Comparison of ENCODE assay signal across 16 cellular contexts in the genomic region with DNA sequence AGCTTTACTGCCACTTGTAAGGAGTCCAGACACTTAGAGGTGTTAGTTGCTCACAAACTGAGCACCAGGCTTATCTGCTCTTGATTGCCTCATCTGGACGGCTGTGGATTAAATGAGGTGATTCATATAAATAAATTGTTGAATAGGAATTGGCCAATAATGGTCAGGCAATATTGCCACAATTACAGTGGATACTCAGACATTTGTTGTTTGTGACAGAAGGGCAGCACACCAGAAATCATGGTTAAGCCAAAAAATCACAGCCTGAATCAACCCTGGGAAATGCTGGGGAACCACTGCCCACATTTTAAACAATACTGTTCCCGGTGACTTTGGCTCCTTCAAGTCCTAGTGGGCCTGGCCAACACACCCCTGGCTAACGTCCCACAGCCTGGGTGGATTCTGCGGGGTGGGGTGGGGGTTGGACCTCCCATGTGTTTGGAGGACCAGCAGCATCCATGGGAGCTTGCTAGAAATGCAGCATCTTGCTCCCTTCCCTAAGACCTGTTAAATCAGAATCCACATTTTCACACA. TPM values are rescaled to one million over a fixed set of nuclear protein-coding genes. Genes with fewer than 3 reads are reported as not detected.
DNase-seq lines count a peak whose midpoint lies in the region; ATAC-seq and TF ChIP-seq lines count a peak whose summit lies in the region.
"Had no signal": no experiment of that assay in that cellular context is flagged by ENCODE, and none has a peak within 500 bp of the region (broad histone marks: within the 10 kb centered on the region; RNA-seq: fewer than 3 reads in every experiment).

No MANE protein-coding gene starts in this region.

- H3K36me3 Mint-ChIP-seq in effector memory CD8-positive, alpha-beta T cell (ENCODE audit: insufficient read depth): peaks cover 23% of the 10 kb centered on the region

- no peaks in the 10 kb centered on the region for H3K27me3 ChIP-seq in RWPE2 (ENCODE audit: insufficient read depth, poor library complexity, severe bottlenecking)
- H3K27me3 ChIP-seq in neuronal stem cell (ENCODE audit: control insufficient read depth in 3 of 3, insufficient read depth in 3 of 3, low read depth in 1 of 3, low read length in 3 of 3): no peaks in the 10 kb centered on the region
- H3K27me3 ChIP-seq: heart right ventricle had no signal

- H2BK5ac ChIP-seq in neuronal stem cell (ENCODE audit: low read length): no peak overlapping the region

- peaks cover 4% of the 10 kb centered on the region for H3K4me1 ChIP-seq in RWPE2 (ENCODE audit: insufficient read depth, poor library complexity, severe bottlenecking)
- peaks cover 7 to 21% of the 10 kb centered on the region in 2 donors for H3K4me1 ChIP-seq in neuronal stem cell (ENCODE audit: control insufficient read depth in 2 of 2, insufficient read depth in 1 of 2, low read depth in 1 of 2, low read length in 2 of 2)

- H3K4ac ChIP-seq in neuronal stem cell (ENCODE audit: low read length): no peak overlapping the region

- H3K27me3 Mint-ChIP-seq in effector memory CD8-positive, alpha-beta T cell: no peaks in the 10 kb centered on the region
- H3K27me3 Mint-ChIP-seq: activated B cell treated with CpG ODN at 0.5 μM for 24 hours had no signal

- ATAC-seq in RWPE2 (ENCODE audit: low read depth): peak; percentile 47; the same call in 1 of the 3 replicates
- no peak for ATAC-seq in effector memory CD8-positive, alpha-beta T cell (replicated peaks)
- ATAC-seq: GM23338, PC-3 had no signal

- no CpG with 5 or more reads among the region's 4 CpGs for WGBS in neuronal stem cell (ENCODE audit: extremely low coverage in 2 of 2, insufficient read length in 2 of 2, insufficient replicate concordance in 1 of 2), 2 donors

- no peak overlapping the region for H2BK120ac ChIP-seq in neuronal stem cell (ENCODE audit: low read depth, low read length)

- no peak overlapping the region for H3K4me2 ChIP-seq in neuronal stem cell (ENCODE audit: insufficient read depth, low read length, poor library complexity, severe bottlenecking)
- H3K4me2 ChIP-seq: GM23338 had no signal

- no peak overlapping the region for H2BK15ac ChIP-seq in neuronal stem cell (ENCODE audit: low read length)

- H3K4me1 Mint-ChIP-seq in effector memory CD8-positive, alpha-beta T cell (ENCODE audit: low read depth in 2 of 2): peaks cover 0 to 12% of the 10 kb centered on the region in 2 donors

- no peak overlapping the region for H2AFZ ChIP-seq in neuronal stem cell (ENCODE audit: low read length)
- H2AFZ ChIP-seq: GM23338 had no signal

- H3K4me3 Mint-ChIP-seq in effector memory CD8-positive, alpha-beta T cell: no peak overlapping the region
- H3K4me3 Mint-ChIP-seq: activated B cell treated with CpG ODN at 0.5 μM for 24 hours, GM23338 had no signal

- H3K23ac ChIP-seq in neuronal stem cell (ENCODE audit: low read depth, low read length, poor library complexity): no peak overlapping the region

- no peak overlapping the region for H2BK12ac ChIP-seq in neuronal stem cell (ENCODE audit: low read length)

- H3K4me3 ChIP-seq in RWPE2 (ENCODE audit: severe bottlenecking): no peak overlapping the region
- H3K4me3 ChIP-seq in retinal pigment epithelial cell (ENCODE audit: low read length): no peak overlapping the region
- no peak overlapping the region for H3K4me3 ChIP-seq in neuronal stem cell (ENCODE audit: low read length in 2 of 2)
- H3K4me3 ChIP-seq: GM23338, heart right ventricle, psoas muscle had no signal

- in situ Hi-C loops in G401 (cut with HindIII; ENCODE audit: low sequenced_read_pairs): no loop called here

- no peak overlapping the region for H4K91ac ChIP-seq in neuronal stem cell (ENCODE audit: low read depth, low read length, poor library complexity)

- H3K36me3 ChIP-seq in RWPE2 (ENCODE audit: low read depth) (no peaks in the 10 kb centered on the region; the same call in 1 of the 2 replicates), neuronal stem cell (replicated peaks in 1 of 2; ENCODE audit: control insufficient read depth in 2 of 2, insufficient read depth in 2 of 2, low read length in 2 of 2) (peaks cover 10 to 32% of the 10 kb centered on the region in 2 donors)

- no peak overlapping the region for H3K18ac ChIP-seq in neuronal stem cell (ENCODE audit: low read length)

- no peak overlapping the region for H2AK5ac ChIP-seq in neuronal stem cell (ENCODE audit: low read depth, low read length)

- H3K79me1 ChIP-seq in neuronal stem cell (ENCODE audit: low read depth, low read length): no peaks in the 10 kb centered on the region

- no peaks in the 10 kb centered on the region for H3K9me3 ChIP-seq in RWPE2 (ENCODE audit: severe bottlenecking)
- H3K9me3 ChIP-seq in neuronal stem cell (replicated peaks in 1 of 2; ENCODE audit: control insufficient read depth in 2 of 2, insufficient read depth in 1 of 2, low read depth in 1 of 2, low read length in 2 of 2): no peaks in the 10 kb centered on the region
- H3K9me3 ChIP-seq: heart right ventricle, psoas muscle had no signal

- TF ChIP-seq CTCF in RWPE2 (IDR thresholded peaks at IDR 0.05; ENCODE audit: poor library complexity, severe bottlenecking): no peak
- TF ChIP-seq CTCF in retinal pigment epithelial cell (conservative IDR thresholded peaks at IDR 0.05; ENCODE audit: low read depth, low read length): peak; percentile 7

- no peak overlapping the region for H3K9ac ChIP-seq in neuronal stem cell (ENCODE audit: low read depth, low read length, poor library complexity)

- no peak overlapping the region for H4K8ac ChIP-seq in neuronal stem cell (ENCODE audit: low read depth, low read length)

- H3K9me3 Mint-ChIP-seq in effector memory CD8-positive, alpha-beta T cell: no peaks in the 10 kb centered on the region
- H3K9me3 Mint-ChIP-seq: activated B cell treated with CpG ODN at 0.5 μM for 24 hours, GM23338 had no signal

- H3K14ac ChIP-seq in neuronal stem cell (ENCODE audit: low read length): no peak overlapping the region

- H3K27ac Mint-ChIP-seq in effector memory CD8-positive, alpha-beta T cell: peak overlapping the region; percentile 55 to 73
- H3K27ac Mint-ChIP-seq: activated B cell treated with CpG ODN at 0.5 μM for 24 hours, GM23338 had no signal

- H3K27ac ChIP-seq in RWPE2 (ENCODE audit: poor library complexity, severe bottlenecking) (no peak overlapping the region), neuronal stem cell (replicated peaks; ENCODE audit: low read length) (no peak overlapping the region)
- H3K27ac ChIP-seq: heart right ventricle, psoas muscle had no signal

- peak; percentile 80 for DNase-seq in G401 (ENCODE audit: low spot score)
- no peak for DNase-seq in RWPE2 (ENCODE audit: low spot score)
- DNase-seq in effector memory CD8-positive, alpha-beta T cell: no peak
- DNase-seq in retinal pigment epithelial cell (ENCODE audit: low read depth): peak; percentile 34
- DNase-seq in NOMO-1 treated with DMSO at 0.1 percent for 48 hours (lab: John Stamatoyannopoulos, UW; ENCODE audit: unreplicated experiment): no peak
- no peak for DNase-seq in NCI-H2171 treated with DMSO at 0.1 percent for 48 hours (lab: John Stamatoyannopoulos, UW)
- no peak for DNase-seq in superior temporal gyrus (ENCODE audit: extremely low spot score)
- DNase-seq in neuronal stem cell (ENCODE audit: low spot score): no peak
- DNase-seq: activated B cell treated with CpG ODN at 0.5 μM for 24 hours; activated CD8-positive, alpha-beta memory T cell treated with anti-CD3 and anti-CD28 coated beads, Interleukin-2, amount 50 U/mL, for 4 hours; GDM1; heart right ventricle; NCI-H510A; PC-3 had no signal

RNA-seq across cellular contexts. Expression of gene SPDEF, which starts 29.4 kb away (rescaled TPM):
- total RNA-seq in G401 (2014; rRNA removed; shearing (Covaris generic)): 0.12 TPM in 1 of 2 replicates, not detected in the other
- 0.18 TPM for polyA plus RNA-seq in neuronal stem cell (2013, experiment 1 of 2)
- 0.18 TPM for polyA plus RNA-seq in neuronal stem cell (2013, experiment 2 of 2)
- polyA plus RNA-seq: GM23338 had no signal

Comparison
In these comparisons a context has a peak if more than half of its experiments do, and no peak if none do; other contexts are left out.
1. DNase-seq: peak in G401 (single experiment) and retinal pigment epithelial cell (single experiment); none in RWPE2 (single experiment), effector memory CD8-positive, alpha-beta T cell (0 of 3), NOMO-1 treated with DMSO at 0.1 percent for 48 hours (single experiment), NCI-H2171 treated with DMSO at 0.1 percent for 48 hours (single experiment), superior temporal gyrus (single experiment) and neuronal stem cell (single experiment).